ENCODE assay signal across 12 cellular contexts in the genomic region with DNA sequence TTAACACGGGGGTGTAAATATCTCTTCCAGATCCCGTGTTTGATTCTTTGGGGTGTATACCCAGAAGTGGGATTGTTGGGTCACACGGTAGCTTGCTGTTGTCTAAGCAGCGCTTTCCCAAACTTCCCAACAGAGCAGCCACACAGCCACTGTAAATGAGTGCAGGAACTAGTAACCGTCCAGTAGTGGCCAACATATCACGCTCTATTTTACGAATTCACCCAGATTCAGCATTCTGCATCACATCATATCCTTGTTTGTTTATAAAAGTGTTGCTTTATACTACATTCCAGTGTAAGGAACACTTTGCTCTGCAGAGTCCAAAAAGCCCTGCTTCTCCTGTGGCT.
DNase-seq lines count a peak whose midpoint lies in the region; ATAC-seq and TF ChIP-seq lines count a peak whose summit lies in the region.
"Had no signal": no experiment of that assay in that cellular context is flagged by ENCODE, and none has a peak within 500 bp of the region (broad histone marks: within the 10 kb centered on the region; RNA-seq: fewer than 3 reads in every experiment).

No MANE protein-coding gene starts in this region.

- peak overlapping the region; percentile 61 for H3K4me3 Mint-ChIP-seq in osteocyte (ENCODE audit: unreplicated experiment)
- H3K4me3 Mint-ChIP-seq in T-cell: no peak overlapping the region

- H3K9me3 Mint-ChIP-seq in osteocyte (ENCODE audit: unreplicated experiment) (no peaks in the 10 kb centered on the region), T-cell (no peaks in the 10 kb centered on the region)

- CTCF ChIA-PET in T-cell (lab: Charles Lee): no interaction called here

- peak; percentile 19 for ATAC-seq in Right ventricle myocardium superior (ENCODE audit: poor library complexity)
- no peak for ATAC-seq in left ventricle myocardium superior
- no peak for ATAC-seq in T-cell (replicated peaks in 1 of 4)
- ATAC-seq in GM21529 (IDR thresholded peaks at IDR 0.05; ENCODE audit: unreplicated experiment): no peak
- no peak for ATAC-seq in HG03521 (IDR thresholded peaks at IDR 0.05; ENCODE audit: unreplicated experiment)
- ATAC-seq: GM12878 had no signal

- DNase-seq in Right ventricle myocardium superior (no peak), left ventricle myocardium superior (no peak), fibroblast of villous mesenchyme (ENCODE audit: low read depth) (no peak), osteocyte (ENCODE audit: extremely low spot score, unreplicated experiment) (no peak), T-cell (no peak), NCI-H2081 (lab: John Stamatoyannopoulos, UW) (no peak)
- DNase-seq: activated CD4-positive, alpha-beta T cell treated with anti-CD3 and anti-CD28 coated beads for 4 hours; cortex of kidney; NCI-H526 had no signal

- H3K36me3 Mint-ChIP-seq in osteocyte (ENCODE audit: unreplicated experiment): no peaks in the 10 kb centered on the region
- H3K36me3 Mint-ChIP-seq in T-cell: no peaks in the 10 kb centered on the region

- peak overlapping the region; percentile 21 for H3K4me3 ChIP-seq in fibroblast of villous mesenchyme (ENCODE audit: low read depth, low read length)
- H3K4me3 ChIP-seq: GM12878 had no signal

- TF ChIP-seq CTCF in fibroblast of villous mesenchyme (IDR thresholded peaks at IDR 0.05; ENCODE audit: insufficient read depth, low read depth, low read length) (no peak), osteocyte (IDR thresholded peaks at IDR 0.05) (no peak)

- intact Hi-C loops in Right ventricle myocardium superior (cut with DNase I): no loop called here
- intact Hi-C loops in left ventricle myocardium superior (cut with micrococcal nuclease): no loop called here

- POLR2A ChIA-PET in T-cell (lab: Charles Lee): no interaction called here

- peaks cover 42% of the 10 kb centered on the region for H3K4me1 Mint-ChIP-seq in osteocyte (ENCODE audit: unreplicated experiment)
- H3K4me1 Mint-ChIP-seq in T-cell: no peaks in the 10 kb centered on the region

- no peaks in the 10 kb centered on the region for H3K27me3 Mint-ChIP-seq in osteocyte (ENCODE audit: unreplicated experiment)
- H3K27me3 Mint-ChIP-seq in T-cell: peaks cover 1 to 18% of the 10 kb centered on the region in 2 donors

- H3K27ac Mint-ChIP-seq in osteocyte (ENCODE audit: unreplicated experiment) (peak overlapping the region; percentile 97), T-cell (no peak overlapping the region)
